ENCODE assay signal across 17 cellular contexts in genomic region chr14:81449114-81449513, GRCh38. TPM values are rescaled to one million over a fixed set of nuclear protein-coding genes. Genes with fewer than 3 reads are reported as not detected.
DNase-seq lines count a peak whose midpoint lies in the region; ATAC-seq and TF ChIP-seq lines count a peak whose summit lies in the region.
"Had no signal": no experiment of that assay in that cellular context is flagged by ENCODE, and none has a peak within 500 bp of the region (broad histone marks: within the 10 kb centered on the region; RNA-seq: fewer than 3 reads in every experiment).

No MANE protein-coding gene starts in this region.

- BruUV-seq in PC-3 (replicated peaks; lab: Mats Ljungman, UMichigan) = no TSS peak

- H3K27ac ChIP-seq in PC-3 (ENCODE audit: low read length) = no peak overlapping the region
- peak overlapping the region; percentile 79 for H3K27ac ChIP-seq in left ventricle myocardium inferior (replicated peaks)
- no peak overlapping the region for H3K27ac ChIP-seq in osteoblast (ENCODE audit: low read depth, low read length)

- H3K36me3 ChIP-seq in PC-3 (ENCODE audit: low read depth, low read length) = no peaks in the 10 kb centered on the region
- no peaks in the 10 kb centered on the region for H3K36me3 ChIP-seq in left ventricle myocardium inferior
- no peaks in the 10 kb centered on the region for H3K36me3 ChIP-seq in osteoblast (ENCODE audit: insufficient read depth, low read length)
- H3K36me3 ChIP-seq: uterus had no signal

- H3K4me2 ChIP-seq in PC-3 (ENCODE audit: low read length) = no peak overlapping the region
- H3K4me2 ChIP-seq in osteoblast (ENCODE audit: insufficient read depth, low read length) = peak overlapping the region; percentile 23

- H2AFZ ChIP-seq in PC-3 (ENCODE audit: low read length) = peak overlapping the region; percentile 40; the same call in 1 of the 2 replicates
- peak overlapping the region; percentile 53 for H2AFZ ChIP-seq in osteoblast (ENCODE audit: low read length)

- no peaks in the 10 kb centered on the region for H3K9me3 ChIP-seq in PC-3 (ENCODE audit: low read length)
- peaks cover under 1% of the 10 kb centered on the region for H3K9me3 ChIP-seq in left ventricle myocardium inferior (replicated peaks)
- H3K9me3 ChIP-seq in osteoblast (ENCODE audit: low read depth, low read length) = no peaks in the 10 kb centered on the region
- H3K9me3 ChIP-seq: uterus had no signal

- DNase-seq in AG10803 (ENCODE audit: low read depth) (peak; percentile 11), PC-3 (no peak), left ventricle myocardium inferior (peak; percentile 31), osteoblast (ENCODE audit: insufficient read length, low spot score, missing footprints) (no peak), NCI-H345 (lab: John Stamatoyannopoulos, UW) (no peak), H4 (ENCODE audit: low spot score) (no peak), GDM1 (lab: John Stamatoyannopoulos, UW) (no peak)
- DNase-seq: activated CD4-positive, alpha-beta T cell treated with anti-CD3 and anti-CD28 coated beads for 48 hours; activated T-cell treated with anti-CD3 and anti-CD28 coated beads, Interleukin-2, amount 50 U/mL, for 4 hours; DMS153; KG1; kidney; NCI-H187 treated with DMSO at 0.1 percent for 48 hours had no signal

- H3K27me3 ChIP-seq in PC-3 (ENCODE audit: low read length) (no peaks in the 10 kb centered on the region), left ventricle myocardium inferior (ENCODE audit: low read depth) (peaks cover 54% of the 10 kb centered on the region), osteoblast (ENCODE audit: insufficient read depth, low read length) (peaks cover 15% of the 10 kb centered on the region)
- H3K27me3 ChIP-seq: uterus had no signal

- H3K9ac ChIP-seq in PC-3 (ENCODE audit: low read length) = no peak overlapping the region

- no peaks in the 10 kb centered on the region for H4K20me1 ChIP-seq in PC-3 (ENCODE audit: low read length)
- no peaks in the 10 kb centered on the region for H4K20me1 ChIP-seq in osteoblast (ENCODE audit: insufficient read depth, low read length)

- ATAC-seq in PC-3 = no peak
- no peak for ATAC-seq in GM18502 (IDR thresholded peaks at IDR 0.05; ENCODE audit: poor library complexity, unreplicated experiment)
- ATAC-seq: activated T-cell treated with anti-CD3 and anti-CD28 coated beads, Interleukin-2, amount 50 U/mL, for 4 hours; Panc1 had no signal

- TF ChIP-seq CTCF in AG10803 (conservative IDR thresholded peaks at IDR 0.05; ENCODE audit: low read length) = no peak
- TF ChIP-seq CTCF in PC-3 (conservative IDR thresholded peaks at IDR 0.05; ENCODE audit: low read depth, low read length) = no peak
- no peak for TF ChIP-seq CTCF in left ventricle myocardium inferior (IDR thresholded peaks at IDR 0.05; ENCODE audit: borderline replicate concordance)
- no peak for TF ChIP-seq CTCF in osteoblast (IDR thresholded peaks at IDR 0.05; ENCODE audit: extremely low read depth, low read depth, low read length)

- intact Hi-C loops in PC-3 (cut with micrococcal nuclease) (no loop called here), left ventricle myocardium inferior (cut with micrococcal nuclease) (no loop called here)

- H3F3A ChIP-seq in PC-3 (ENCODE audit: low read length, unreplicated experiment) = no peaks in the 10 kb centered on the region

- H3K79me2 ChIP-seq in PC-3 (ENCODE audit: low read length) = no peaks in the 10 kb centered on the region
- no peaks in the 10 kb centered on the region for H3K79me2 ChIP-seq in osteoblast (ENCODE audit: insufficient read depth, low read length)

- no peaks in the 10 kb centered on the region for H3K4me1 ChIP-seq in PC-3 (ENCODE audit: insufficient read depth, low read length)
- H3K4me1 ChIP-seq in left ventricle myocardium inferior = peaks cover 25% of the 10 kb centered on the region
- H3K4me1 ChIP-seq in osteoblast (ENCODE audit: insufficient read depth, low read length) = peaks cover 8% of the 10 kb centered on the region
- H3K4me1 ChIP-seq: uterus had no signal

- POLR2A ChIA-PET in PC-3 (lab: Charles Lee; ENCODE audit: unreplicated experiment) = no interaction called here

- no peak overlapping the region for H3K4me3 ChIP-seq in AG10803 (ENCODE audit: low read length)
- H3K4me3 ChIP-seq in PC-3 (ENCODE audit: low read length) = no peak overlapping the region
- H3K4me3 ChIP-seq in left ventricle myocardium inferior = no peak overlapping the region
- no peak overlapping the region for H3K4me3 ChIP-seq in osteoblast (ENCODE audit: insufficient read depth, low read length)
- H3K4me3 ChIP-seq: uterus had no signal

- H3K9me2 ChIP-seq in PC-3 (replicated peaks; ENCODE audit: low read length) = no peaks in the 10 kb centered on the region

- CTCF ChIA-PET in PC-3 (lab: Charles Lee) = no interaction called here

RNA-seq across cellular contexts. Expression of gene STON2, which starts 49.0 kb away (rescaled TPM):
- total RNA-seq in PC-3 (2014; rRNA removed) = 12.3 and 16.1 TPM in 2 replicates
- total RNA-seq in left ventricle myocardium inferior = 8.3 TPM
- 49.6 and 51.0 TPM in 2 replicates for total RNA-seq in osteoblast
- 6.3 and 6.9 TPM in 2 replicates for total RNA-seq in H4 (2014; rRNA removed; shearing (Covaris generic))
- total RNA-seq: fibroblast of villous mesenchyme had no signal

Comparison
In these comparisons a context has a peak if more than half of its experiments do, and no peak if none do; other contexts are left out.
1. DNase-seq: peak in AG10803 (single experiment) and left ventricle myocardium inferior (single experiment); none in PC-3 (single experiment), osteoblast (single experiment), NCI-H345 (single experiment), H4 (single experiment) and GDM1 (single experiment).